16 cellular contexts compared by ENCODE assay signal in genomic region chr12:65952737-65953209, GRCh38.
DNase-seq lines count a peak whose midpoint lies in the region; ATAC-seq, FAIRE-seq and TF ChIP-seq lines count a peak whose summit lies in the region.
"Had no signal": no experiment of that assay in that cellular context is flagged by ENCODE, and none has a peak within 500 bp of the region (broad histone marks: within the 10 kb centered on the region; RNA-seq: fewer than 3 reads in every experiment).

No MANE protein-coding gene starts in this region.

- no peak overlapping the region for H3K27ac Mint-ChIP-seq in activated naive CD4-positive, alpha-beta T cell treated with anti-CD3 and anti-CD28 coated beads for 36 hours
- H3K27ac Mint-ChIP-seq: activated CD4-positive, alpha-beta memory T cell treated with anti-CD3 and anti-CD28 coated beads for 36 hours; type B pancreatic cell had no signal

- peaks cover 12% of the 10 kb centered on the region for H3K27me3 Mint-ChIP-seq in activated naive CD4-positive, alpha-beta T cell treated with anti-CD3 and anti-CD28 coated beads for 36 hours (ENCODE audit: low read depth)
- H3K27me3 Mint-ChIP-seq: type B pancreatic cell had no signal

- H3K27me3 ChIP-seq in endothelial cell of umbilical vein (ENCODE audit: control insufficient read depth in 2 of 2, insufficient read depth in 2 of 2, low read length in 2 of 2), result no peaks in the 10 kb centered on the region
- no peaks in the 10 kb centered on the region for H3K27me3 ChIP-seq in small intestine (ENCODE audit: control insufficient read depth in 2 of 2, insufficient read depth in 2 of 2, low read length in 2 of 2)

- H3K27ac ChIP-seq in endothelial cell of umbilical vein (ENCODE audit: insufficient read depth, low read depth, low read length), result peak overlapping the region; percentile 13
- H3K27ac ChIP-seq in small intestine (ENCODE audit: low read depth in 1 of 2, low read length in 1 of 2), result no peak overlapping the region
- H3K27ac ChIP-seq in coronary artery, result no peak overlapping the region
- H3K27ac ChIP-seq: esophagus muscularis mucosa, RWPE1 had no signal

- no peak for TF ChIP-seq POLR2A in endothelial cell of umbilical vein (IDR thresholded peaks at IDR 0.05; ENCODE audit: low read depth, low read length)

- H3K4me1 ChIP-seq in endothelial cell of umbilical vein (ENCODE audit: control insufficient read depth, extremely low read depth, insufficient read depth, low read length) (peaks cover 61% of the 10 kb centered on the region), small intestine (ENCODE audit: control insufficient read depth in 2 of 2, insufficient read depth in 1 of 2, low read depth in 1 of 2, low read length in 1 of 2) (no peaks in the 10 kb centered on the region)

- CTCF ChIA-PET in activated naive CD4-positive, alpha-beta T cell treated with anti-CD3 and anti-CD28 coated beads for 36 hours (lab: Charles Lee), result no interaction called here
- CTCF ChIA-PET in endothelial cell of umbilical vein (lab: Charles Lee), result interaction anchor here (1.4 to 1.7 kb wide), 2 partner anchors 12 to 25 kb away, joined by 4 to 5 read pairs; no protein-coding TSS in a partner anchor

- H3K4me2 ChIP-seq in endothelial cell of umbilical vein (ENCODE audit: insufficient read depth, low read length), result no peak overlapping the region

- dilution Hi-C loops in endothelial cell of umbilical vein (cut with MboI; ENCODE audit: extremely low pct_ligation_motif_present, low sequenced_read_pairs), result no loop called here

- no peak overlapping the region for H3K9ac ChIP-seq in endothelial cell of umbilical vein (replicated peaks; ENCODE audit: extremely low read depth, insufficient read depth, low read length)

- no peaks in the 10 kb centered on the region for H3K36me3 Mint-ChIP-seq in activated naive CD4-positive, alpha-beta T cell treated with anti-CD3 and anti-CD28 coated beads for 36 hours (ENCODE audit: low read depth)
- H3K36me3 Mint-ChIP-seq: activated CD4-positive, alpha-beta memory T cell treated with anti-CD3 and anti-CD28 coated beads for 36 hours had no signal

- no peak overlapping the region for H3K4me3 Mint-ChIP-seq in activated naive CD4-positive, alpha-beta T cell treated with anti-CD3 and anti-CD28 coated beads for 36 hours
- H3K4me3 Mint-ChIP-seq: activated CD4-positive, alpha-beta memory T cell treated with anti-CD3 and anti-CD28 coated beads for 36 hours; type B pancreatic cell had no signal

- no peak overlapping the region for H2AFZ ChIP-seq in endothelial cell of umbilical vein (ENCODE audit: low read depth, low read length)

- H3K4me1 Mint-ChIP-seq in activated naive CD4-positive, alpha-beta T cell treated with anti-CD3 and anti-CD28 coated beads for 36 hours (ENCODE audit: low read depth), result peaks cover 4% of the 10 kb centered on the region

- intact Hi-C loops in activated naive CD4-positive, alpha-beta T cell treated with anti-CD3 and anti-CD28 coated beads for 36 hours (cut with micrococcal nuclease), result loop anchor here (1.0 kb wide), 1 partner anchor 295 kb away; no protein-coding TSS in a partner anchor
- intact Hi-C loops in endothelial cell of umbilical vein (cut with micrococcal nuclease), result no loop called here

- DNase-seq in activated naive CD4-positive, alpha-beta T cell treated with anti-CD3 and anti-CD28 coated beads for 36 hours, result peak; percentile 8
- DNase-seq in activated naive CD4-positive, alpha-beta T cell treated with anti-CD3 and anti-CD28 coated beads, Interleukin-2, amount 50 U/mL, for 16 hours, result no peak
- DNase-seq in LHCN-M2 (ENCODE audit: low read depth) (peak; percentile 52), endothelial cell of umbilical vein (ENCODE audit: low read depth, low spot score) (peak; percentile 39), small intestine (peak; percentile 3), coronary artery (ENCODE audit: low spot score) (no peak)
- DNase-seq: activated CD4-positive, alpha-beta memory T cell treated with anti-CD3 and anti-CD28 coated beads for 36 hours; activated naive CD4-positive, alpha-beta T cell; NCI-H524; occipital lobe had no signal

- H3K36me3 ChIP-seq in endothelial cell of umbilical vein (ENCODE audit: control insufficient read depth in 2 of 2, extremely low read depth in 1 of 2, insufficient read depth in 2 of 2, low read length in 2 of 2), result peaks cover 0 to 2% of the 10 kb centered on the region in 2 experiments
- no peaks in the 10 kb centered on the region for H3K36me3 ChIP-seq in small intestine (ENCODE audit: control insufficient read depth in 2 of 2, insufficient read depth in 2 of 2, low read length in 2 of 2)
- H3K36me3 ChIP-seq: esophagus muscularis mucosa had no signal

- POLR2A ChIA-PET in endothelial cell of umbilical vein (lab: Charles Lee), result no interaction called here

- H3K9me3 ChIP-seq in endothelial cell of umbilical vein (replicated peaks; ENCODE audit: control insufficient read depth, insufficient read depth, low read length), result no peaks in the 10 kb centered on the region
- no peaks in the 10 kb centered on the region for H3K9me3 ChIP-seq in small intestine (ENCODE audit: control insufficient read depth, low read depth)
- H3K9me3 ChIP-seq: esophagus muscularis mucosa had no signal

- ATAC-seq in HG02870 (IDR thresholded peaks at IDR 0.05; ENCODE audit: unreplicated experiment) (no peak), HG02938 (IDR thresholded peaks at IDR 0.05; ENCODE audit: unreplicated experiment) (no peak)

- no peak overlapping the region for H3K4me3 ChIP-seq in endothelial cell of umbilical vein (replicated peaks in 1 of 3; ENCODE audit: insufficient read depth in 1 of 3, low read depth in 1 of 3, low read length in 3 of 3)
- no peak overlapping the region for H3K4me3 ChIP-seq in small intestine (ENCODE audit: low read depth in 1 of 2, low read length in 2 of 2)
- H3K4me3 ChIP-seq in coronary artery, result no peak overlapping the region
- H3K4me3 ChIP-seq: esophagus muscularis mucosa, lung had no signal

- WGBS in small intestine, 3 donors, result 22 to 52% (median 28%) methylated on average over 1 of the region's 1 CpG

- FAIRE-seq in endothelial cell of umbilical vein (lab: Jason Lieb, UNC) (no peak), small intestine (lab: Jason Lieb, UNC) (no peak)

- peaks cover 62% of the 10 kb centered on the region for H3K79me2 ChIP-seq in endothelial cell of umbilical vein (ENCODE audit: control insufficient read depth, insufficient read depth, low read length)

- H4K20me1 ChIP-seq in endothelial cell of umbilical vein (replicated peaks; ENCODE audit: control insufficient read depth, extremely low read depth, insufficient read depth, low read length), result no peaks in the 10 kb centered on the region

- H3K9me1 ChIP-seq in endothelial cell of umbilical vein (replicated peaks; ENCODE audit: control insufficient read depth, extremely low read depth, insufficient read depth, low read length), result no peaks in the 10 kb centered on the region

- no TSS peak for BruUV-seq in endothelial cell of umbilical vein (replicated peaks; lab: Mats Ljungman, UMichigan)

- no peaks in the 10 kb centered on the region for H3K9me3 Mint-ChIP-seq in activated naive CD4-positive, alpha-beta T cell treated with anti-CD3 and anti-CD28 coated beads for 36 hours
- H3K9me3 Mint-ChIP-seq: activated CD4-positive, alpha-beta memory T cell treated with anti-CD3 and anti-CD28 coated beads for 36 hours; type B pancreatic cell had no signal

- no peak for TF ChIP-seq CTCF in endothelial cell of umbilical vein (IDR thresholded peaks at IDR 0.05; ENCODE audit: extremely low read depth in 1 of 2, insufficient read depth in 1 of 2, low read depth in 1 of 2, low read length in 2 of 2)
- no peak for TF ChIP-seq CTCF in coronary artery (IDR thresholded peaks at IDR 0.05)

TF ChIP-seq in endothelial cell of umbilical vein, 7 proteins besides CTCF, POLR2A, EP300 and RAD21:
- TF ChIP-seq GATA2 (IDR thresholded peaks at IDR 0.05; ENCODE audit: insufficient read depth, insufficient read length, low read depth, low read length), result no peak
- TF ChIP-seq POLR2AphosphoS5 (IDR thresholded peaks at IDR 0.05; ENCODE audit: insufficient read depth, low read depth, low read length), result no peak
- no peak for TF ChIP-seq MYC (IDR thresholded peaks at IDR 0.05; ENCODE audit: low read depth, low read length)
- TF ChIP-seq EZH2 (IDR thresholded peaks at IDR 0.05; ENCODE audit: borderline replicate concordance, low read depth, low read length, severe bottlenecking), result no peak
- no peak for TF ChIP-seq JUN (IDR thresholded peaks at IDR 0.05; ENCODE audit: borderline replicate concordance, insufficient read depth, insufficient read length, low read depth)
- peak; percentile 71 for TF ChIP-seq FOS (IDR thresholded peaks at IDR 0.05; ENCODE audit: borderline replicate concordance, insufficient read depth, low read length)
- TF ChIP-seq MAX (IDR thresholded peaks at IDR 0.05; ENCODE audit: insufficient read depth, insufficient read length), result no peak

Comparison
In these comparisons a context has a peak if more than half of its experiments do, and no peak if none do; other contexts are left out.
1. DNase-seq: peak in activated naive CD4-positive, alpha-beta T cell treated with anti-CD3 and anti-CD28 coated beads for 36 hours (single experiment), LHCN-M2 (single experiment), endothelial cell of umbilical vein (single experiment) and small intestine (single experiment); none in activated naive CD4-positive, alpha-beta T cell treated with anti-CD3 and anti-CD28 coated beads, Interleukin-2, amount 50 U/mL, for 16 hours (single experiment) and coronary artery (single experiment).